Comparison of ENCODE assay signal across 8 cellular contexts in the genomic region with DNA sequence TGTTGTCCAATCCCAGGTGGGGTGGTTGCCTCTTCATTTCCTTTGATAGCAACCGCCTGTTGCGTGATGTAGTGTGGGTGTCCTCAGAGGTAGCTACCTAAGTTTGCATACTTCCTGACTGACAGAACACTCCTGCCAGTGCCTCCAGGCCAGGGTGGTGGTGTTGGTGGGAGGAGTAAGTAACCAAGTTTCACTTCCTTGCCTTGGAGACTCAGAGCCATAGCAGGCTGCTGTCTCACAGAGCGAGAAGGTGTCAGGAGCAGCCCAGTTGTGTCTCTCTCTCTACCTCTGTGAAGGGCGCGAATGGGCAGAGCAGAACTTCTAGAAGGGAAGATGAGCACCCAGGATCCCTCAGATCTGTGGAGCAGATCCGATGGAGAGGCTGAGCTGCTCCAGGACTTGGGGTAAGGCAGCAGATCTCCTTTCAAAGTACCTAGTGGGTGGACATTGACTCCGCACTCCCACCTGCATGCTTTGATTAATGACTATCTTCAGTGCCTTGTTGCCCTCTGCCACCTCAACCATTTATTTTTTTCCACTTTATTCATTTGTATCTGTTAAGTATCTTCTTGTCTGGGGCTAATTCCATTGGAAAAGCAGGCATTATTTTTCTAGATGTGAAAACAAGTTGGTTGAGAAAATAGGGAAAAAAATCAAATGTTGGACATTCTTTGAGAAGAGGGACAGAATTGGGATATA. TPM values are rescaled to one million over a fixed set of nuclear protein-coding genes. Genes with fewer than 3 reads are reported as not detected.
A peak's percentile ranks its signal among the peaks of the same experiment; 100 is the strongest.
DNase-seq lines count a peak whose midpoint lies in the region; ATAC-seq and TF ChIP-seq lines count a peak whose summit lies in the region.

A gene with protein sequence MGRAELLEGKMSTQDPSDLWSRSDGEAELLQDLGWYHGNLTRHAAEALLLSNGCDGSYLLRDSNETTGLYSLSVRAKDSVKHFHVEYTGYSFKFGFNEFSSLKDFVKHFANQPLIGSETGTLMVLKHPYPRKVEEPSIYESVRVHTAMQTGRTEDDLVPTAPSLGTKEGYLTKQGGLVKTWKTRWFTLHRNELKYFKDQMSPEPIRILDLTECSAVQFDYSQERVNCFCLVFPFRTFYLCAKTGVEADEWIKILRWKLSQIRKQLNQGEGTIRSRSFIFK (plus strand): TSS at position 217 of the 699 bp plus-strand sequence. CDS start 87 bp downstream, at position 304.

- peak within 1 kb of the TSS; percentile 99 for H3K4me2 ChIP-seq in OCI-LY7 (ENCODE audit: low read length)

- H3K9me2 ChIP-seq in OCI-LY7 (ENCODE audit: insufficient read depth, low read length) = no peaks in the 10 kb centered on the region

- peaks cover 15% of the 10 kb centered on the region; the same call in 1 of the 2 replicates for H4K20me1 ChIP-seq in OCI-LY7 (ENCODE audit: insufficient read depth, low read length)

- TF ChIP-seq CTCF in OCI-LY7 (conservative IDR thresholded peaks at IDR 0.05; ENCODE audit: low read length) (no peak), kidney epithelial cell (IDR thresholded peaks at IDR 0.05; ENCODE audit: insufficient read depth, low read length, poor library complexity, severe bottlenecking) (no peak)

- H3K36me3 ChIP-seq in OCI-LY7 (ENCODE audit: insufficient read depth, low read length) (peaks cover 10% of the 10 kb centered on the region; the same call in 1 of the 2 replicates), kidney epithelial cell (ENCODE audit: control insufficient read depth, insufficient read depth, low read length) (no peaks in the 10 kb centered on the region)

- DNase-seq in OCI-LY7 (ENCODE audit: low spot score) (peak; percentile 96), activated T-helper 1 cell treated with Interleukin-2 at 50 U/mL for 16 hours (ENCODE audit: low read depth) (peak; percentile 63), kidney epithelial cell (ENCODE audit: low read depth) (no peak), NCI-H446 treated with DMSO at 0.1 percent for 48 hours (lab: John Stamatoyannopoulos, UW) (no peak), NCI-H187 (lab: John Stamatoyannopoulos, UW) (no peak)
- DNase-seq in stimulated activated CD8-positive, alpha-beta memory T cell treated with anti-CD3 and anti-CD28 coated beads, Interleukin-4, amount 100 ng/mL, for 4 hours (ENCODE audit: low read depth in 2 of 2, low spot score in 1 of 2) = peak; percentile 36 to 40

- CTCF ChIA-PET in OCI-LY7 (lab: Charles Lee; ENCODE audit: unreplicated experiment) = interaction anchor here (1.3 to 1.6 kb wide), 2 partner anchors 9 to 130 kb away, joined by 3 read pairs; no protein-coding TSS in a partner anchor

- H2AFZ ChIP-seq in OCI-LY7 (ENCODE audit: low read length) = peak within 1 kb of the TSS; percentile 75

- no peaks in the 10 kb centered on the region for H3K9me3 ChIP-seq in OCI-LY7 (ENCODE audit: low read length)

- peak within 1 kb of the TSS; percentile 80 for H3K4me3 ChIP-seq in OCI-LY7 (ENCODE audit: low read depth, low read length, poor library complexity, severe bottlenecking)
- H3K4me3 ChIP-seq in kidney epithelial cell (ENCODE audit: low read depth, low read length) = no peak within 1 kb of the TSS

- no peaks in the 10 kb centered on the region for H3K27me3 ChIP-seq in kidney epithelial cell (ENCODE audit: control insufficient read depth, insufficient read depth, low read length)

- ATAC-seq in GM18499 (IDR thresholded peaks at IDR 0.05; ENCODE audit: insufficient read depth, unreplicated experiment) (peak; percentile 97), HG02759 (IDR thresholded peaks at IDR 0.05; ENCODE audit: unreplicated experiment) (peak; percentile 94)

- intact Hi-C loops in OCI-LY7 (cut with micrococcal nuclease; ENCODE audit: unreplicated experiment) = loop anchor here (1.0 to 5.0 kb wide), 6 partner anchors 30 to 1531 kb away; a partner anchor contains a TSS

- POLR2A ChIA-PET in OCI-LY7 (lab: Charles Lee) = interaction anchor here (0.6 to 2.9 kb wide), 24 partner anchors 8 to 728 kb away, joined by 3 to 25 read pairs (median 6); a partner anchor contains a TSS

- H3K4me1 ChIP-seq in OCI-LY7 (ENCODE audit: insufficient read depth, low read length, poor library complexity, severe bottlenecking) = peaks cover 65% of the 10 kb centered on the region

- H3K27ac ChIP-seq in OCI-LY7 (ENCODE audit: low read depth, low read length, poor library complexity, severe bottlenecking) = peak within 1 kb of the TSS; percentile 95

- BruUV-seq in OCI-LY7 (replicated peaks; lab: Mats Ljungman, UMichigan) = TSS peak; percentile 72

- H3K79me2 ChIP-seq in OCI-LY7 (ENCODE audit: insufficient read depth, low read depth, low read length) = peaks cover 51% of the 10 kb centered on the region

RNA-seq across cellular contexts. Expression of the gene that starts here (rescaled TPM):
- total RNA-seq in OCI-LY7 (2014; rRNA removed; shearing (Covaris generic)) = 55.7 and 57.3 TPM in 2 replicates
- total RNA-seq in OCI-LY7 (2022) (69.8 and 71.9 TPM in 2 replicates), kidney epithelial cell (25.7 and 29.0 TPM in 2 replicates)

Comparison
In these comparisons a context has a peak if more than half of its experiments do, and no peak if none do; other contexts are left out.
1. DNase-seq: peak in OCI-LY7 (single experiment), activated T-helper 1 cell treated with Interleukin-2 at 50 U/mL for 16 hours (single experiment) and stimulated activated CD8-positive, alpha-beta memory T cell treated with anti-CD3 and anti-CD28 coated beads, Interleukin-4, amount 100 ng/mL, for 4 hours (2 of 2); none in kidney epithelial cell (single experiment), NCI-H446 treated with DMSO at 0.1 percent for 48 hours (single experiment) and NCI-H187 (0 of 2).